1 cellular context compared by ENCODE assay signal in the genomic region with DNA sequence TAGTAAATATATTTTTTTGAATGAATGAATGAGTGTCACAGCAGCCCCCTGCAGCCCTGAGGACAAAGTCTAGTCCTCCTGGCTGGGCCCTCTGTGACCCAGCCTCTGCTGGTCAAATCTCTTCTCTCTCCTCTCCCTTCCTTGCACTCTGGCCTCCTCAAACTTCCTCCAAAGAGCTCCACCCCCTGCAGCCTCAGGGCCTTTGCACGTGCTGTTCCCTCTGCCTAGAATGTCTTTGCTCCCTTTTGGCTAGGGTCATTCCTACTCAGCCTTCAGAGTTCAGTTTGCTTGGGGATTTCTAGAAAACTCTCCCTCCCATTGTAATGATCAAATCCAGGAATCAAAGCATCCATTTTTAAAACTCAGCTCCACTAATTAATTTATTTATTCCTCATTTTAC.
TF ChIP-seq lines count a peak whose summit lies in the region.

No MANE protein-coding gene starts in this region.

TF ChIP-seq in GM23338, 12 proteins besides CTCF, POLR2A, EP300 and RAD21 (continued from another document):
- TF ChIP-seq, protein P1, sequence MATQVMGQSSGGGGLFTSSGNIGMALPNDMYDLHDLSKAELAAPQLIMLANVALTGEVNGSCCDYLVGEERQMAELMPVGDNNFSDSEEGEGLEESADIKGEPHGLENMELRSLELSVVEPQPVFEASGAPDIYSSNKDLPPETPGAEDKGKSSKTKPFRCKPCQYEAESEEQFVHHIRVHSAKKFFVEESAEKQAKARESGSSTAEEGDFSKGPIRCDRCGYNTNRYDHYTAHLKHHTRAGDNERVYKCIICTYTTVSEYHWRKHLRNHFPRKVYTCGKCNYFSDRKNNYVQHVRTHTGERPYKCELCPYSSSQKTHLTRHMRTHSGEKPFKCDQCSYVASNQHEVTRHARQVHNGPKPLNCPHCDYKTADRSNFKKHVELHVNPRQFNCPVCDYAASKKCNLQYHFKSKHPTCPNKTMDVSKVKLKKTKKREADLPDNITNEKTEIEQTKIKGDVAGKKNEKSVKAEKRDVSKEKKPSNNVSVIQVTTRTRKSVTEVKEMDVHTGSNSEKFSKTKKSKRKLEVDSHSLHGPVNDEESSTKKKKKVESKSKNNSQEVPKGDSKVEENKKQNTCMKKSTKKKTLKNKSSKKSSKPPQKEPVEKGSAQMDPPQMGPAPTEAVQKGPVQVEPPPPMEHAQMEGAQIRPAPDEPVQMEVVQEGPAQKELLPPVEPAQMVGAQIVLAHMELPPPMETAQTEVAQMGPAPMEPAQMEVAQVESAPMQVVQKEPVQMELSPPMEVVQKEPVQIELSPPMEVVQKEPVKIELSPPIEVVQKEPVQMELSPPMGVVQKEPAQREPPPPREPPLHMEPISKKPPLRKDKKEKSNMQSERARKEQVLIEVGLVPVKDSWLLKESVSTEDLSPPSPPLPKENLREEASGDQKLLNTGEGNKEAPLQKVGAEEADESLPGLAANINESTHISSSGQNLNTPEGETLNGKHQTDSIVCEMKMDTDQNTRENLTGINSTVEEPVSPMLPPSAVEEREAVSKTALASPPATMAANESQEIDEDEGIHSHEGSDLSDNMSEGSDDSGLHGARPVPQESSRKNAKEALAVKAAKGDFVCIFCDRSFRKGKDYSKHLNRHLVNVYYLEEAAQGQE (IDR thresholded peaks at IDR 0.05; ENCODE audit: unreplicated experiment) = no peak
- TF ChIP-seq JUNB (IDR thresholded peaks at IDR 0.05; ENCODE audit: unreplicated experiment) = no peak
- TF ChIP-seq EZH2 (IDR thresholded peaks at IDR 0.05; ENCODE audit: low read depth, unreplicated experiment) = no peak
- TF ChIP-seq, protein P2, sequence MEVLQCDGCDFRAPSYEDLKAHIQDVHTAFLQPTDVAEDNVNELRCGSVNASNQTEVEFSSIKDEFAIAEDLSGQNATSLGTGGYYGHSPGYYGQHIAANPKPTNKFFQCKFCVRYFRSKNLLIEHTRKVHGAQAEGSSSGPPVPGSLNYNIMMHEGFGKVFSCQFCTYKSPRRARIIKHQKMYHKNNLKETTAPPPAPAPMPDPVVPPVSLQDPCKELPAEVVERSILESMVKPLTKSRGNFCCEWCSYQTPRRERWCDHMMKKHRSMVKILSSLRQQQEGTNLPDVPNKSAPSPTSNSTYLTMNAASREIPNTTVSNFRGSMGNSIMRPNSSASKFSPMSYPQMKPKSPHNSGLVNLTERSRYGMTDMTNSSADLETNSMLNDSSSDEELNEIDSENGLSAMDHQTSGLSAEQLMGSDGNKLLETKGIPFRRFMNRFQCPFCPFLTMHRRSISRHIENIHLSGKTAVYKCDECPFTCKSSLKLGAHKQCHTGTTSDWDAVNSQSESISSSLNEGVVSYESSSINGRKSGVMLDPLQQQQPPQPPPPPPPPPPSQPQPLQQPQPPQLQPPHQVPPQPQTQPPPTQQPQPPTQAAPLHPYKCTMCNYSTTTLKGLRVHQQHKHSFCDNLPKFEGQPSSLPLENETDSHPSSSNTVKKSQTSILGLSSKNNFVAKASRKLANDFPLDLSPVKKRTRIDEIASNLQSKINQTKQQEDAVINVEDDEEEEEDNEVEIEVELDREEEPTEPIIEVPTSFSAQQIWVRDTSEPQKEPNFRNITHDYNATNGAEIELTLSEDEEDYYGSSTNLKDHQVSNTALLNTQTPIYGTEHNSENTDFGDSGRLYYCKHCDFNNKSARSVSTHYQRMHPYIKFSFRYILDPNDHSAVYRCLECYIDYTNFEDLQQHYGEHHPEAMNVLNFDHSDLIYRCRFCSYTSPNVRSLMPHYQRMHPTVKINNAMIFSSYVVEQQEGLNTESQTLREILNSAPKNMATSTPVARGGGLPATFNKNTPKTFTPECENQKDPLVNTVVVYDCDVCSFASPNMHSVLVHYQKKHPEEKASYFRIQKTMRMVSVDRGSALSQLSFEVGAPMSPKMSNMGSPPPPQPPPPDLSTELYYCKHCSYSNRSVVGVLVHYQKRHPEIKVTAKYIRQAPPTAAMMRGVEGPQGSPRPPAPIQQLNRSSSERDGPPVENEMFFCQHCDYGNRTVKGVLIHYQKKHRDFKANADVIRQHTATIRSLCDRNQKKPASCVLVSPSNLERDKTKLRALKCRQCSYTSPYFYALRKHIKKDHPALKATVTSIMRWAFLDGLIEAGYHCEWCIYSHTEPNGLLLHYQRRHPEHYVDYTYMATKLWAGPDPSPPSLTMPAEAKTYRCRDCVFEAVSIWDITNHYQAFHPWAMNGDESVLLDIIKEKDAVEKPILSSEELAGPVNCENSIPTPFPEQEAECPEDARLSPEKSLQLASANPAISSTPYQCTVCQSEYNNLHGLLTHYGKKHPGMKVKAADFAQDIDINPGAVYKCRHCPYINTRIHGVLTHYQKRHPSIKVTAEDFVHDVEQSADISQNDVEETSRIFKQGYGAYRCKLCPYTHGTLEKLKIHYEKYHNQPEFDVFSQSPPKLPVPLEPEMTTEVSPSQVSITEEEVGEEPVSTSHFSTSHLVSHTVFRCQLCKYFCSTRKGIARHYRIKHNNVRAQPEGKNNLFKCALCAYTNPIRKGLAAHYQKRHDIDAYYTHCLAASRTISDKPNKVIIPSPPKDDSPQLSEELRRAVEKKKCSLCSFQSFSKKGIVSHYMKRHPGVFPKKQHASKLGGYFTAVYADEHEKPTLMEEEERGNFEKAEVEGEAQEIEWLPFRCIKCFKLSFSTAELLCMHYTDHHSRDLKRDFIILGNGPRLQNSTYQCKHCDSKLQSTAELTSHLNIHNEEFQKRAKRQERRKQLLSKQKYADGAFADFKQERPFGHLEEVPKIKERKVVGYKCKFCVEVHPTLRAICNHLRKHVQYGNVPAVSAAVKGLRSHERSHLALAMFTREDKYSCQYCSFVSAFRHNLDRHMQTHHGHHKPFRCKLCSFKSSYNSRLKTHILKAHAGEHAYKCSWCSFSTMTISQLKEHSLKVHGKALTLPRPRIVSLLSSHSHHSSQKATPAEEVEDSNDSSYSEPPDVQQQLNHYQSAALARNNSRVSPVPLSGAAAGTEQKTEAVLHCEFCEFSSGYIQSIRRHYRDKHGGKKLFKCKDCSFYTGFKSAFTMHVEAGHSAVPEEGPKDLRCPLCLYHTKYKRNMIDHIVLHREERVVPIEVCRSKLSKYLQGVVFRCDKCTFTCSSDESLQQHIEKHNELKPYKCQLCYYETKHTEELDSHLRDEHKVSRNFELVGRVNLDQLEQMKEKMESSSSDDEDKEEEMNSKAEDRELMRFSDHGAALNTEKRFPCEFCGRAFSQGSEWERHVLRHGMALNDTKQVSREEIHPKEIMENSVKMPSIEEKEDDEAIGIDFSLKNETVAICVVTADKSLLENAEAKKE (CRISPR knock-in tag; IDR thresholded peaks at IDR 0.05) = no peak
- TF ChIP-seq STAT1 (IDR thresholded peaks at IDR 0.05; ENCODE audit: unreplicated experiment) = no peak
- no peak for TF ChIP-seq EZH2phosphoT487 (IDR thresholded peaks at IDR 0.05; ENCODE audit: unreplicated experiment)
